ENCODE assay signal across 10 cellular contexts in the genomic region with DNA sequence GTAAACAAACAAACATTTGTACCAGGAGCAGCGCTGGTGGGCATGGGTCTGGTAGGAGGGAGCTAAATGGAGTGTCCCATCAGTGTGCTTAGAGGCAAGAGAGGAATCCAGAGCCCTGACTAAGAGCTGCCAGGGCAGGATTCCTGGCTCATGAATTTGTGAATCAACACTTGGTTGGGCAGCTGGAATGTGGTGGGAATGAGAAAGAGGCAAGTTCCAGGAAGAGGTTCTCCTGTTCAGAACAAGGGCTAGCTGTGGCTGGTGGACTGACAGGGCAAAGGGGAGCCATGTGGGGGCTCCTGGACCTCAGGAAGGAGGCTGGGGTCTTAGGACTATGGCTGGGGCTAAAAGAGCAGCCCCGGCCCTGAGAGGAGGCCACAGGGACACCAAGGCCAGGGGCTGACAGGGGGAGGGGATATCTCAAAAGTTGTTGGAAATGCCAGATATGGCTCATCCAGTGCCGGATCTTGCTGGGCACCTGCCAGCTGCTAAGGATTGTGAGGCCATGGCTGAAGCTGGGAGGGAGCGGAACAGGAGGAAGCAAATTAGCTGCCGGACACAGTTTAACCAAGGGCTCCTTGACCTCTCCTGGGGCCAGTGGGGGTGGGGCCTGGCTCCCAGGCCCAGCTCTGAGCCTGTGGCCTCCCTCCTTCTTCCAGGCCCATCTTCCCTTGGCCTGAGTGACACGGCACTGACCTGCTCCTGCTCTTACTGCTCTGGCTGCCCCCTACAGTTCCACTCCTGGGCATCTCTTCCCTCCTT.
DNase-seq lines count a peak whose midpoint lies in the region; ATAC-seq, FAIRE-seq and TF ChIP-seq lines count a peak whose summit lies in the region.
"Had no signal": no experiment of that assay in that cellular context is flagged by ENCODE, and none has a peak within 500 bp of the region (broad histone marks: within the 10 kb centered on the region; RNA-seq: fewer than 3 reads in every experiment).

No MANE protein-coding gene starts in this region.

- CTCF ChIA-PET in RWPE1 (lab: Yijun Ruan, JAX): interaction anchor here (1.0 to 1.6 kb wide), 2 partner anchors 21 to 32 kb away, joined by 3 read pairs; no protein-coding TSS in a partner anchor

- peak; percentile 30 for DNase-seq in Ammon's horn (ENCODE audit: low spot score)
- DNase-seq in RWPE1 (ENCODE audit: low spot score): peak; percentile 50
- peak; percentile 90 for DNase-seq in fibroblast of mammary gland (ENCODE audit: low read depth)
- peak; percentile 87 for DNase-seq in non-pigmented ciliary epithelial cell (ENCODE audit: low read depth)
- DNase-seq in GM19239 (ENCODE audit: insufficient read length, low spot score): no peak
- DNase-seq in NCI-H748 (lab: John Stamatoyannopoulos, UW; ENCODE audit: unreplicated experiment): no peak
- DNase-seq in NCI-H748 treated with DMSO at 0.1 percent for 48 hours (lab: John Stamatoyannopoulos, UW): no peak
- DNase-seq: DND-41; stimulated activated naive CD4-positive, alpha-beta T cell treated with Interleukin-2 at 50 U/mL for 16 hours had no signal

- H3K4me3 ChIP-seq in fibroblast of mammary gland (ENCODE audit: control insufficient read depth, low read depth, low read length): no peak overlapping the region

- POLR2A ChIA-PET in RWPE1 (lab: Yijun Ruan, JAX; ENCODE audit: low non-redundant PET): no interaction called here

- no peak for TF ChIP-seq CTCF in RWPE1 (conservative IDR thresholded peaks at IDR 0.05; ENCODE audit: low read depth)
- no peak for TF ChIP-seq CTCF in fibroblast of mammary gland (conservative IDR thresholded peaks at IDR 0.05; ENCODE audit: control insufficient read depth, insufficient read depth, low read depth, low read length)

- no peak for FAIRE-seq in GM19239 (lab: Jason Lieb, UNC)

- no peak for ATAC-seq in HG02970 (IDR thresholded peaks at IDR 0.05; ENCODE audit: low FRiP score, unreplicated experiment)

- peak overlapping the region; percentile 53 for H3K27ac ChIP-seq in RWPE1

Comparison
In these comparisons a context has a peak if more than half of its experiments do, and no peak if none do; other contexts are left out.
1. DNase-seq: peak in Ammon's horn (single experiment), RWPE1 (single experiment), fibroblast of mammary gland (single experiment) and non-pigmented ciliary epithelial cell (single experiment); none in GM19239 (single experiment), NCI-H748 (single experiment) and NCI-H748 treated with DMSO at 0.1 percent for 48 hours (single experiment).